10 cellular contexts compared by ENCODE assay signal in the genomic region with DNA sequence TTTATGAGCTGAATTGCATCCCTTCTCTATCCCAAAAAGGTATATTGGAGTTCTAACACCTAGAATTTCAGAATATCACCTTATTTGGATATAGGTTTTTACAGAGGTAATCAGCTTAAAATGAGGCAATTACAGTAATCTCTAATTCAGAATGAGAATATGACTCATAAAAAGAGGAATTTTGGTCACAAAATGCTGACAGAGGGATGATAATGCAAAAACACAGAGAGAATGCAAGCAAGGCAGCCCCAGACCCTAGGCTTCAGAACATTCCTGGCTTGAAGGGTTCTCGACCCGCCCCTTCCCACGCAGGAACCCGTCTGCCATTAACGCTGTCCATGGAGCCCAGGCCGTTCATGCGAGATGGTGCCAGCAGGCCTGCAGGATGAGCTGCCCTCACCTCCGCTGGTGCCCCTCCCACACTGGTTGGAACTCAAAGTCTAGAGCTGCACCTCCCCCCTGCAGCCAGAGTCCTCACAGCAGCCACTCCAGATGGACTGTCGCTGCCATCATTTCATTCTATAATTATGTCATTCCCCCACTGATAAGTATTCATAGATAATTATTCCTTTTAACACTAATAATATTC.
DNase-seq lines count a peak whose midpoint lies in the region; ATAC-seq and TF ChIP-seq lines count a peak whose summit lies in the region.
"Had no signal": no experiment of that assay in that cellular context is flagged by ENCODE, and none has a peak within 500 bp of the region (broad histone marks: within the 10 kb centered on the region; RNA-seq: fewer than 3 reads in every experiment).

No MANE protein-coding gene starts in this region.

- no peaks in the 10 kb centered on the region for H3K36me3 Mint-ChIP-seq in natural killer cell

- no peaks in the 10 kb centered on the region for H3K27me3 Mint-ChIP-seq in natural killer cell (ENCODE audit: low read depth in 2 of 2)

- TF ChIP-seq CTCF in lower lobe of right lung (IDR thresholded peaks at IDR 0.05) (no peak), A673 (conservative IDR thresholded peaks at IDR 0.05; ENCODE audit: low read depth, low read length) (no peak), natural killer cell (IDR thresholded peaks at IDR 0.05) (no peak)

- BruUV-seq in A673 (replicated peaks; lab: Mats Ljungman, UMichigan) = no TSS peak

- H3K4me1 Mint-ChIP-seq in natural killer cell = no peaks in the 10 kb centered on the region

- peaks cover 9 to 11% of the 10 kb centered on the region in 2 donors for H3K9me3 Mint-ChIP-seq in natural killer cell

- H3K27me3 ChIP-seq in lower lobe of right lung (ENCODE audit: low read depth) = no peaks in the 10 kb centered on the region
- H3K27me3 ChIP-seq in A673 (replicated peaks; ENCODE audit: insufficient read depth, low read depth, low read length, poor library complexity) = no peaks in the 10 kb centered on the region
- H3K27me3 ChIP-seq: pancreas had no signal

- no peaks in the 10 kb centered on the region for H3K36me3 ChIP-seq in lower lobe of right lung
- H3K36me3 ChIP-seq in A673 (ENCODE audit: insufficient read depth, low read length, poor library complexity, severe bottlenecking) = no peaks in the 10 kb centered on the region
- H3K36me3 ChIP-seq: pancreas had no signal

- POLR2A ChIA-PET in A673 (lab: Charles Lee; ENCODE audit: low non-redundant PET) = no interaction called here

- H3K27ac ChIP-seq in lower lobe of right lung (no peak overlapping the region), A673 (ENCODE audit: low read depth, low read length, poor library complexity, severe bottlenecking) (no peak overlapping the region)
- H3K27ac ChIP-seq: pancreas had no signal

- H3K4me3 Mint-ChIP-seq in natural killer cell = no peak overlapping the region

- no peaks in the 10 kb centered on the region for H3K4me1 ChIP-seq in lower lobe of right lung
- no peaks in the 10 kb centered on the region for H3K4me1 ChIP-seq in A673 (ENCODE audit: insufficient read depth, low read length, poor library complexity, severe bottlenecking)
- H3K4me1 ChIP-seq: pancreas had no signal

- CTCF ChIA-PET in A673 (lab: Charles Lee) = no interaction called here

- no peak overlapping the region for H3K27ac Mint-ChIP-seq in natural killer cell

- intact Hi-C loops in lower lobe of right lung (cut with DNase I) = no loop called here
- intact Hi-C loops in A673 (cut with micrococcal nuclease; ENCODE audit: unreplicated experiment) = no loop called here
- intact Hi-C loops in natural killer cell (cut with micrococcal nuclease) = no loop called here

- ATAC-seq in GM21529 (IDR thresholded peaks at IDR 0.05; ENCODE audit: unreplicated experiment) (peak; percentile 82), lower lobe of right lung (peak in 1 of 2 donors; percentile 30), GM18870 (IDR thresholded peaks at IDR 0.05; ENCODE audit: unreplicated experiment) (no peak), GM19467 (IDR thresholded peaks at IDR 0.05; ENCODE audit: unreplicated experiment) (no peak), natural killer cell (no peak)
- ATAC-seq: pancreas had no signal

- H3K4me3 ChIP-seq in lower lobe of right lung (no peak overlapping the region), A673 (ENCODE audit: low read depth, low read length, poor library complexity, severe bottlenecking) (no peak overlapping the region)
- H3K4me3 ChIP-seq: pancreas had no signal

- DNase-seq in Daoy (ENCODE audit: low read depth) (peak; percentile 0), RPMI8226 (peak; percentile 56), lower lobe of right lung (peak; percentile 38), A673 (ENCODE audit: low spot score) (no peak), natural killer cell (no peak)
- DNase-seq: foreskin fibroblast had no signal

- H3K9me3 ChIP-seq in lower lobe of right lung (no peaks in the 10 kb centered on the region), A673 (ENCODE audit: low read depth, low read length, poor library complexity, severe bottlenecking) (no peaks in the 10 kb centered on the region)
- H3K9me3 ChIP-seq: pancreas had no signal

Comparison
In these comparisons a context has a peak if more than half of its experiments do, and no peak if none do; other contexts are left out.
1. DNase-seq: peak in Daoy (single experiment), RPMI8226 (single experiment) and lower lobe of right lung (single experiment); none in A673 (single experiment) and natural killer cell (single experiment).